In the genomic region with DNA sequence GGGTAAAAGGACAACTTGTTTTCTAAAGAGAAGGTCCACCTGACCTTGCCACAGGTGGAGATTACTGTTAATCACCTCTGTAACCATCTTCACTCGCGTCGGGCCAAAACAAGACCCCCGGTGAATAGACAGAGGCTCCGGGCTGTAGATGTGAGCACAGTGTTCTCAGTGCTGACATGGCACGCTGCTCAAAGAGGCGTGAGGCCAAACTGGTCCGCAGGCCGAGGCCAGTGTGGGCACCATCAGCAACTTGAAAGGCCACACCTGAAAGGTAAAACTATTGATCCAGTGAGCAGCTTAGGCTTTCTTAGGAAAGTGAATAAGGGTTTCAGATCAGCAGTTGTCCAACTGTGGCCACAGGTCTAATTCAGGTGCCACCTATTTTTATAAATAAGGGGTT, we compare ENCODE assay signal across 24 cellular contexts.
DNase-seq lines count a peak whose midpoint lies in the region; ATAC-seq and TF ChIP-seq lines count a peak whose summit lies in the region.
"Had no signal": no experiment of that assay in that cellular context is flagged by ENCODE, and none has a peak within 500 bp of the region (broad histone marks: within the 10 kb centered on the region; RNA-seq: fewer than 3 reads in every experiment).

No MANE protein-coding gene starts in this region.

- H3K4ac ChIP-seq in neuronal stem cell (ENCODE audit: low read length), result peak overlapping the region; percentile 39

- H2BK15ac ChIP-seq in neuronal stem cell (ENCODE audit: low read length), result no peak overlapping the region

- ATAC-seq in lung (ENCODE audit: insufficient read depth, low FRiP score), result no peak
- no peak for ATAC-seq in upper lobe of right lung
- no peak for ATAC-seq in HG03159 (IDR thresholded peaks at IDR 0.05; ENCODE audit: unreplicated experiment)
- ATAC-seq: GM12878 had no signal

- H4K91ac ChIP-seq in neuronal stem cell (ENCODE audit: low read depth, low read length, poor library complexity), result no peak overlapping the region

- intact Hi-C loops in upper lobe of right lung (cut with DNase I), result no loop called here

- H2BK120ac ChIP-seq in neuronal stem cell (ENCODE audit: low read depth, low read length), result no peak overlapping the region

- no peaks in the 10 kb centered on the region for H3K79me1 ChIP-seq in neuronal stem cell (ENCODE audit: low read depth, low read length)

- H3K4me3 ChIP-seq in coronary artery (no peak overlapping the region), lung (no peak overlapping the region), neuronal stem cell (ENCODE audit: low read length in 2 of 2) (no peak overlapping the region), upper lobe of right lung (no peak overlapping the region), WERI-Rb-1 (ENCODE audit: low read depth, low read length) (no peak overlapping the region)
- H3K4me3 ChIP-seq: BLaER1, GM12878 had no signal

- H3K27me3 ChIP-seq in lung (ENCODE audit: control insufficient read depth, insufficient read depth), result no peaks in the 10 kb centered on the region
- H3K27me3 ChIP-seq in neuronal stem cell (ENCODE audit: control insufficient read depth in 3 of 3, insufficient read depth in 3 of 3, low read depth in 1 of 3, low read length in 3 of 3), result no peaks in the 10 kb centered on the region
- H3K27me3 ChIP-seq in upper lobe of right lung, result no peaks in the 10 kb centered on the region
- no peaks in the 10 kb centered on the region for H3K27me3 ChIP-seq in WERI-Rb-1 (ENCODE audit: insufficient read depth, low read depth, severe bottlenecking)
- H3K27me3 ChIP-seq: BE2C, BLaER1 had no signal

- H3K36me3 ChIP-seq in lung (ENCODE audit: control insufficient read depth in 2 of 2, insufficient read depth in 2 of 2, low read length in 2 of 2) (no peaks in the 10 kb centered on the region), neuronal stem cell (replicated peaks in 1 of 2; ENCODE audit: control insufficient read depth in 2 of 2, insufficient read depth in 2 of 2, low read length in 2 of 2) (no peaks in the 10 kb centered on the region), upper lobe of right lung (no peaks in the 10 kb centered on the region), WERI-Rb-1 (no peaks in the 10 kb centered on the region)
- H3K36me3 ChIP-seq: BLaER1 had no signal

- H3K14ac ChIP-seq in neuronal stem cell (ENCODE audit: low read length), result no peak overlapping the region

- no peak overlapping the region for H2AK5ac ChIP-seq in neuronal stem cell (ENCODE audit: low read depth, low read length)

- no peak overlapping the region for H3K27ac ChIP-seq in coronary artery
- H3K27ac ChIP-seq in lung (ENCODE audit: low read depth in 1 of 2, low read length in 1 of 2), result no peak overlapping the region
- no peak overlapping the region for H3K27ac ChIP-seq in neuronal stem cell (replicated peaks; ENCODE audit: low read length)
- no peak overlapping the region for H3K27ac ChIP-seq in upper lobe of right lung
- H3K27ac ChIP-seq in WERI-Rb-1, result no peak overlapping the region
- H3K27ac ChIP-seq: BLaER1 had no signal

- H4K8ac ChIP-seq in neuronal stem cell (ENCODE audit: low read depth, low read length), result no peak overlapping the region

- H2BK12ac ChIP-seq in neuronal stem cell (ENCODE audit: low read length), result no peak overlapping the region

- H2BK5ac ChIP-seq in neuronal stem cell (ENCODE audit: low read length), result no peak overlapping the region

- H3K23ac ChIP-seq in neuronal stem cell (ENCODE audit: low read depth, low read length, poor library complexity), result no peak overlapping the region

- H3K4me2 ChIP-seq in neuronal stem cell (ENCODE audit: insufficient read depth, low read length, poor library complexity, severe bottlenecking), result no peak overlapping the region
- H3K4me2 ChIP-seq: BLaER1 had no signal

- no peak overlapping the region for H2AFZ ChIP-seq in neuronal stem cell (ENCODE audit: low read length)

- H3K4me1 ChIP-seq in lung (ENCODE audit: control insufficient read depth in 2 of 2, insufficient read depth in 2 of 2, low read length in 2 of 2) (no peaks in the 10 kb centered on the region), neuronal stem cell (ENCODE audit: control insufficient read depth in 2 of 2, insufficient read depth in 1 of 2, low read depth in 1 of 2, low read length in 2 of 2) (no peaks in the 10 kb centered on the region), upper lobe of right lung (no peaks in the 10 kb centered on the region)

- 95 to 96% methylated on average over 9 of the region's 9 CpGs for WGBS in lung, 2 donors
- WGBS in neuronal stem cell (ENCODE audit: extremely low coverage in 2 of 2, insufficient read length in 2 of 2, insufficient replicate concordance in 1 of 2), 2 donors, result no CpG with 5 or more reads among the region's 9 CpGs

- DNase-seq in coronary artery (ENCODE audit: low spot score) (peak; percentile 22), lung (ENCODE audit: low spot score) (peak; percentile 17), neuronal stem cell (ENCODE audit: low spot score) (no peak), upper lobe of right lung (peak; percentile 16), T-helper 9 cell (no peak), WERI-Rb-1 (no peak)
- DNase-seq: 8988T; ACHN; BE2C; C1 segment of cervical spinal cord; CD4-positive, alpha-beta memory T cell; CD4-positive, CD25-positive, alpha-beta regulatory T cell; CD8-positive, alpha-beta memory T cell; COR-L47; DMS 273 treated with DMSO at 0.1 percent for 48 hours; DMS153; DMS53; DMS79; DND-41; EL; GDM1 had no signal

- TF ChIP-seq CTCF in coronary artery (IDR thresholded peaks at IDR 0.05), result no peak
- no peak for TF ChIP-seq CTCF in lung (IDR thresholded peaks at IDR 0.05; ENCODE audit: control extremely low read depth, extremely low read depth)
- TF ChIP-seq CTCF in upper lobe of right lung (IDR thresholded peaks at IDR 0.05), result no peak
- no peak for TF ChIP-seq CTCF in WERI-Rb-1 (IDR thresholded peaks at IDR 0.05; ENCODE audit: low read depth, low read length)

- H3K18ac ChIP-seq in neuronal stem cell (ENCODE audit: low read length), result no peak overlapping the region

- H3K9ac ChIP-seq in neuronal stem cell (ENCODE audit: low read depth, low read length, poor library complexity), result no peak overlapping the region
- H3K9ac ChIP-seq: BLaER1 had no signal

- H3K9me3 ChIP-seq in lung (ENCODE audit: control insufficient read depth in 2 of 2, insufficient read depth in 1 of 2, low read length in 1 of 2) (peaks cover 9 to 14% of the 10 kb centered on the region in 2 donors), neuronal stem cell (replicated peaks in 1 of 2; ENCODE audit: control insufficient read depth in 2 of 2, insufficient read depth in 1 of 2, low read depth in 1 of 2, low read length in 2 of 2) (peaks cover 0 to 5% of the 10 kb centered on the region in 2 donors), upper lobe of right lung (peaks cover 6% of the 10 kb centered on the region), WERI-Rb-1 (ENCODE audit: severe bottlenecking) (peaks cover 18% of the 10 kb centered on the region)
- H3K9me3 ChIP-seq: BE2C had no signal

Comparison
In these comparisons a context has a peak if more than half of its experiments do, and no peak if none do; other contexts are left out.
1. DNase-seq: peak in coronary artery (single experiment), lung (single experiment) and upper lobe of right lung (single experiment); none in neuronal stem cell (single experiment), T-helper 9 cell (single experiment) and WERI-Rb-1 (single experiment).